In genomic region chr20:31485450-31486339, GRCh38 we compare ENCODE assay signal across 11 cellular contexts. TPM values are rescaled to one million over a fixed set of nuclear protein-coding genes. Genes with fewer than 3 reads are reported as not detected.
DNase-seq lines count a peak whose midpoint lies in the region; ATAC-seq, FAIRE-seq and TF ChIP-seq lines count a peak whose summit lies in the region.
"Had no signal": no experiment of that assay in that cellular context is flagged by ENCODE, and none has a peak within 500 bp of the region (broad histone marks: within the 10 kb centered on the region; RNA-seq: fewer than 3 reads in every experiment).

No MANE protein-coding gene starts in this region.

- no peak overlapping the region for H4K91ac ChIP-seq in IMR-90 (ENCODE audit: insufficient read depth, low read depth, low read length)

- peaks cover 13% of the 10 kb centered on the region for H3K27me3 ChIP-seq in IMR-90 (ENCODE audit: control insufficient read depth, insufficient read depth, low read length)
- H3K27me3 ChIP-seq in brain microvascular endothelial cell (replicated peaks), result no peaks in the 10 kb centered on the region

- H2BK5ac ChIP-seq in IMR-90 (ENCODE audit: low read depth, low read length, poor library complexity, severe bottlenecking), result no peak overlapping the region

- H2AK9ac ChIP-seq in IMR-90 (replicated peaks; ENCODE audit: low read depth, low read length, poor library complexity), result no peak overlapping the region

- H4K8ac ChIP-seq in IMR-90 (ENCODE audit: low read depth in 2 of 2, low read length in 2 of 2), result peak overlapping the region; percentile 26 to 53; a peak in 1 of 4 replicates

- H3K4me2 ChIP-seq in IMR-90 (ENCODE audit: low read depth, low read length), result peak overlapping the region; percentile 78

- peak overlapping the region; percentile 75 for H2AFZ ChIP-seq in IMR-90 (replicated peaks; ENCODE audit: low read length, poor library complexity)

- H3K36me3 ChIP-seq in IMR-90 (ENCODE audit: control insufficient read depth, insufficient read depth, low read length) (no peaks in the 10 kb centered on the region), brain microvascular endothelial cell (replicated peaks) (no peaks in the 10 kb centered on the region), kidney (ENCODE audit: control insufficient read depth in 1 of 2, insufficient read depth in 2 of 2, low read length in 2 of 2) (no peaks in the 10 kb centered on the region)

- intact Hi-C loops in IMR-90 (cut with micrococcal nuclease) (no loop called here), kidney (cut with DNase I) (no loop called here)

- no peak overlapping the region for H3K56ac ChIP-seq in IMR-90 (ENCODE audit: extremely low read depth, insufficient read depth, low read length)

- H3K18ac ChIP-seq in IMR-90 (ENCODE audit: low read depth, low read length), result no peak overlapping the region; the same call in 1 of the 2 replicates

- H3K27ac ChIP-seq in IMR-90 (ENCODE audit: insufficient read depth, low read length), result no peak overlapping the region
- no peak overlapping the region for H3K27ac ChIP-seq in brain microvascular endothelial cell
- H3K27ac ChIP-seq in kidney (ENCODE audit: low read depth in 2 of 2, low read length in 2 of 2), result peak overlapping the region; percentile 57 to 79

- dilution Hi-C loops in IMR-90 (cut with HindIII; ENCODE audit: low sequenced_read_pairs, unreplicated experiment), result no loop called here

- H3K79me1 ChIP-seq in IMR-90 (ENCODE audit: low read depth in 1 of 2, low read length in 2 of 2), result no peaks in the 10 kb centered on the region

- POLR2A ChIA-PET in IMR-90 (lab: Charles Lee; ENCODE audit: unreplicated experiment), result no interaction called here

- H2BK20ac ChIP-seq in IMR-90 (ENCODE audit: low read depth, low read length), result no peak overlapping the region

- H3K4me1 ChIP-seq in IMR-90 (ENCODE audit: control insufficient read depth, insufficient read depth, low read length) (no peaks in the 10 kb centered on the region), kidney (ENCODE audit: control insufficient read depth in 1 of 2, insufficient read depth in 1 of 2, low read depth in 1 of 2, low read length in 2 of 2) (peaks cover 0 to 2% of the 10 kb centered on the region in 2 donors)

- no peak overlapping the region for H3K4me3 Mint-ChIP-seq in stimulated activated naive CD8-positive, alpha-beta T cell treated with anti-CD3 and anti-CD28 coated beads, Interleukin-15, Interleukin-2, amounts not matched to agents 100 ng/mL and 50 ng/mL, for 24 hours

- in situ Hi-C loops in IMR-90 (cut with MboI; ENCODE audit: low sequenced_read_pairs) (no loop called here), brain microvascular endothelial cell (cut with HindIII; ENCODE audit: low pct_ligation_motif_present, low sequenced_read_pairs) (no loop called here)

- ATAC-seq in IMR-90 (ENCODE audit: low read depth), result peak; percentile 86
- no peak for ATAC-seq in GM19397 (IDR thresholded peaks at IDR 0.05; ENCODE audit: unreplicated experiment)

- peaks cover 21% of the 10 kb centered on the region for H3K4me1 Mint-ChIP-seq in stimulated activated naive CD8-positive, alpha-beta T cell treated with anti-CD3 and anti-CD28 coated beads, Interleukin-15, Interleukin-2, amounts not matched to agents 100 ng/mL and 50 ng/mL, for 24 hours (ENCODE audit: low read depth)

- H3K23ac ChIP-seq in IMR-90 (ENCODE audit: low read depth, low read length), result no peak overlapping the region

- H3K9me3 Mint-ChIP-seq in stimulated activated naive CD8-positive, alpha-beta T cell treated with anti-CD3 and anti-CD28 coated beads, Interleukin-15, Interleukin-2, amounts not matched to agents 100 ng/mL and 50 ng/mL, for 24 hours, result no peaks in the 10 kb centered on the region

- no peaks in the 10 kb centered on the region for H3K9me1 ChIP-seq in IMR-90 (ENCODE audit: insufficient read depth, low read length)

- no peak overlapping the region; the same call in 1 of the 2 replicates for H3K4me3 ChIP-seq in IMR-90 (ENCODE audit: insufficient read depth, low read depth, low read length)
- peak overlapping the region; percentile 46 for H3K4me3 ChIP-seq in brain microvascular endothelial cell (ENCODE audit: low read depth, low read length)
- no peak overlapping the region for H3K4me3 ChIP-seq in kidney (ENCODE audit: low read length in 2 of 2)

- peaks cover 40% of the 10 kb centered on the region for H3K27me3 Mint-ChIP-seq in stimulated activated naive CD8-positive, alpha-beta T cell treated with anti-CD3 and anti-CD28 coated beads, Interleukin-15, Interleukin-2, amounts not matched to agents 100 ng/mL and 50 ng/mL, for 24 hours

- TF ChIP-seq CTCF in IMR-90 (conservative IDR thresholded peaks at IDR 0.05; ENCODE audit: low read depth, low read length), result no peak
- TF ChIP-seq CTCF in brain microvascular endothelial cell (IDR thresholded peaks at IDR 0.05; ENCODE audit: low read depth, low read length, missing control alignments), result no peak
- no peak for TF ChIP-seq CTCF in kidney (IDR thresholded peaks at IDR 0.05; ENCODE audit: borderline replicate concordance, extremely low read depth, insufficient read depth)

- CTCF ChIA-PET in IMR-90 (lab: Yijun Ruan, JAX), result interaction anchor here (0.9 to 1.0 kb wide), 2 partner anchors 17 to 25 kb away, joined by 3 read pairs; no protein-coding TSS in a partner anchor

- H3K36me3 Mint-ChIP-seq in stimulated activated naive CD8-positive, alpha-beta T cell treated with anti-CD3 and anti-CD28 coated beads, Interleukin-15, Interleukin-2, amounts not matched to agents 100 ng/mL and 50 ng/mL, for 24 hours (ENCODE audit: low read depth), result no peaks in the 10 kb centered on the region

- H2BK120ac ChIP-seq in IMR-90 (ENCODE audit: low read depth, low read length), result no peak overlapping the region

- H4K5ac ChIP-seq in IMR-90 (ENCODE audit: low read depth, low read length), result no peak overlapping the region; the same call in 1 of the 2 replicates

- H4K20me1 ChIP-seq in IMR-90 (ENCODE audit: insufficient read depth, low read length), result no peaks in the 10 kb centered on the region

- FAIRE-seq in kidney (lab: Jason Lieb, UNC), result no peak
- no peak for FAIRE-seq in H54 (lab: Jason Lieb, UNC)
- FAIRE-seq: GM12891 had no signal

- DNase-seq in IMR-90 (peak; percentile 8), brain microvascular endothelial cell (peak; percentile 28), kidney (peak; percentile 91), H54 (ENCODE audit: insufficient read length, low spot score) (no peak), hypothalamus (lab: John Stamatoyannopoulos, UW) (no peak)
- DNase-seq in activated effector memory CD4-positive, alpha-beta T cell treated with anti-CD3 and anti-CD28 coated beads, Interleukin-2, amount 50 U/mL, for 16 hours, result no peak
- DNase-seq: NCI-H2107 had no signal

- TF ChIP-seq POLR2A in IMR-90 (IDR thresholded peaks at IDR 0.05; ENCODE audit: low read depth, low read length), result no peak
- no peak for TF ChIP-seq POLR2A in H54 (IDR thresholded peaks at IDR 0.05; ENCODE audit: low read depth, low read length)

- no peak overlapping the region for H2BK15ac ChIP-seq in IMR-90 (ENCODE audit: low read depth, low read length)

- no TSS peak for BruUV-seq in IMR-90 (replicated peaks; lab: Mats Ljungman, UMichigan)

- H3K4ac ChIP-seq in IMR-90 (ENCODE audit: low read depth, low read length), result no peak overlapping the region

- no peak for TF ChIP-seq RAD21 in IMR-90 (IDR thresholded peaks at IDR 0.05; ENCODE audit: low read length)

- no peak overlapping the region for H2AK5ac ChIP-seq in IMR-90 (ENCODE audit: low read depth, low read length)

- H3K14ac ChIP-seq in IMR-90 (replicated peaks; ENCODE audit: low read depth, low read length), result no peak overlapping the region

- H3K9ac ChIP-seq in IMR-90 (ENCODE audit: low read depth, low read length), result no peak overlapping the region
- H3K9ac ChIP-seq in kidney (ENCODE audit: low read length in 2 of 2), result no peak overlapping the region

- WGBS in IMR-90 (ENCODE audit: extremely low coverage in 2 of 2, insufficient read length in 1 of 2), 2 experiments, result 10% methylated on average over 2 of the region's 31 CpGs; no CpG with 5 or more reads in 1 of the 2 experiments

- no peaks in the 10 kb centered on the region for H3K9me3 ChIP-seq in IMR-90 (ENCODE audit: control insufficient read depth, insufficient read depth, low read length)
- H3K9me3 ChIP-seq in kidney (ENCODE audit: control insufficient read depth in 1 of 2, low read length in 2 of 2), result no peaks in the 10 kb centered on the region

- H3K27ac Mint-ChIP-seq in stimulated activated naive CD8-positive, alpha-beta T cell treated with anti-CD3 and anti-CD28 coated beads, Interleukin-15, Interleukin-2, amounts not matched to agents 100 ng/mL and 50 ng/mL, for 24 hours, result peak overlapping the region; percentile 71

TF ChIP-seq in IMR-90, 13 proteins besides CTCF, POLR2A, EP300 and RAD21 (continues in another document):
- TF ChIP-seq NFE2L2 (IDR thresholded peaks at IDR 0.05; ENCODE audit: low read depth, low read length), result no peak
- no peak for TF ChIP-seq MAFK (IDR thresholded peaks at IDR 0.05; ENCODE audit: low read depth, low read length)

RNA-seq across cellular contexts. Expression of gene REM1, which starts 10.6 kb away (rescaled TPM):
- not detected in 2 replicates for total RNA-seq in IMR-90 (2012; rRNA removed)
- not detected in 2 replicates for polyA plus RNA-seq in IMR-90 (2012; rRNA removed)
- polyA plus RNA-seq in IMR-90 (2012; cell fraction: cytosol; rRNA removed), result not detected in 2 replicates
- polyA plus RNA-seq in IMR-90 (2012; cell fraction: nucleus; rRNA removed; ENCODE audit: low replicate concordance), result not detected in 2 replicates
- 2.5 TPM for total RNA-seq in kidney
- 2.0 TPM for polyA plus RNA-seq in kidney (ENCODE audit: insufficient read depth, low read depth, low replicate concordance)
- total RNA-seq: osteocyte had no signal

RNA-seq across cellular contexts. Expression of gene DEFB124, which starts 10.8 kb away (rescaled TPM):
- not detected in 2 replicates for total RNA-seq in IMR-90 (2012; rRNA removed)
- not detected in 2 replicates for polyA plus RNA-seq in IMR-90 (2012; rRNA removed)
- not detected in 2 replicates for polyA plus RNA-seq in IMR-90 (2012; cell fraction: cytosol; rRNA removed)
- not detected in 2 replicates for polyA plus RNA-seq in IMR-90 (2012; cell fraction: nucleus; rRNA removed; ENCODE audit: low replicate concordance)
- 2.5 TPM for total RNA-seq in kidney
- polyA plus RNA-seq in kidney (ENCODE audit: insufficient read depth, low read depth, low replicate concordance), result not detected
- total RNA-seq: osteocyte had no signal

RNA-seq across cellular contexts. Expression of gene HM13, which starts 28.5 kb away (rescaled TPM):
- 46.7 and 53.2 TPM in 2 replicates for total RNA-seq in IMR-90 (2012; rRNA removed)
- polyA plus RNA-seq in IMR-90 (2012; rRNA removed), result 203 and 207 TPM in 2 replicates
- 159 and 176 TPM in 2 replicates for polyA plus RNA-seq in IMR-90 (2012; cell fraction: cytosol; rRNA removed)
- polyA plus RNA-seq in IMR-90 (2012; cell fraction: nucleus; rRNA removed; ENCODE audit: low replicate concordance), result 138 and 153 TPM in 2 replicates
- total RNA-seq in kidney, result 174 TPM
- polyA plus RNA-seq in kidney (ENCODE audit: insufficient read depth, low read depth, low replicate concordance), result 154 TPM

RNA-seq across cellular contexts. Expression of gene DEFB123, which starts 45.3 kb away (rescaled TPM):
- not detected in 2 replicates for total RNA-seq in IMR-90 (2012; rRNA removed)
- not detected in 2 replicates for polyA plus RNA-seq in IMR-90 (2012; rRNA removed)
- polyA plus RNA-seq in IMR-90 (2012; cell fraction: cytosol; rRNA removed), result not detected in 2 replicates
- polyA plus RNA-seq in IMR-90 (2012; cell fraction: nucleus; rRNA removed; ENCODE audit: low replicate concordance), result not detected in 2 replicates
- not detected for total RNA-seq in kidney
- polyA plus RNA-seq in kidney (ENCODE audit: insufficient read depth, low read depth, low replicate concordance), result not detected
- total RNA-seq: osteocyte had no signal

Comparison
In these comparisons a context has a peak if more than half of its experiments do, and no peak if none do; other contexts are left out.
1. DNase-seq: peak in IMR-90 (single experiment), brain microvascular endothelial cell (single experiment) and kidney (single experiment); none in activated effector memory CD4-positive, alpha-beta T cell treated with anti-CD3 and anti-CD28 coated beads, Interleukin-2, amount 50 U/mL, for 16 hours (single experiment), H54 (single experiment) and hypothalamus (0 of 51).
2. H3K27ac ChIP-seq: peak in kidney (2 of 2); none in IMR-90 (single experiment) and brain microvascular endothelial cell (single experiment).